ENCODE assay signal across 8 cellular contexts in the genomic region with DNA sequence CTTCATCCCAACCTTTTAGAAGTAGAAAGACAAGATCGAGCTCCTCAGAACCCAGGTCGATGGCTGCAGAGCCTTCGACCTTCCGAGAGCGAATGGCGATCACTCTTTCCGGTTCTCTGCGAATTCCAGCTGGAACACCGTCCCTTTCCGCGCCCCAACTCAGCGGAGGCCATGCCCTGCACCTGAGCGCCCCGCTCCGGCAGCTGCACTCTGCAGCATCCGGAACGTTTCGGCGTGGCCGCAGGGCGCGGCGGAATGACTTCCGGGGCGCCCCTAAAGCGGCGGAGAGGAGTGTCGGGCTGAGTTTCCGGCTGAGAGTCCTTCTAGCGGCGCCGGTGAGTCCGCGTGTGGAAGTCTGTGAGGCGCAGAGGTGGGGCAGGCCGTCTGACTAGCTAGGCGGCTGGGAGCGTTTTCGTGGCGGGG. TPM values are rescaled to one million over a fixed set of nuclear protein-coding genes. Genes with fewer than 3 reads are reported as not detected.
DNase-seq lines count a peak whose midpoint lies in the region; ATAC-seq and TF ChIP-seq lines count a peak whose summit lies in the region.
"Not testable (repeated sequence)": the region's sequence is repeated elsewhere in the genome, so short reads cannot be mapped to it uniquely, and the experiment has no call there.

A gene (plus strand): TSS at position 284 of the 423 bp plus-strand sequence. CDS start 4,942 bp downstream, outside the sequence.

- ATAC-seq in GM23338 (peak; percentile 99), left ventricle myocardium superior (peak; percentile 99)
- ATAC-seq in activated CD4-positive, alpha-beta T cell treated with anti-CD3 and anti-CD28 coated beads for 36 hours: peak; percentile 99
- ATAC-seq in stimulated activated naive CD8-positive, alpha-beta T cell treated with anti-CD3 and anti-CD28 coated beads, Interleukin-15, Interleukin-2, amounts not matched to agents 100 U/mL and 50 U/mL, for 24 hours: peak; percentile 100

- H3K27me3 Mint-ChIP-seq in GM23338 (ENCODE audit: insufficient read depth, low read depth, poor library complexity); activated CD4-positive, alpha-beta T cell treated with anti-CD3 and anti-CD28 coated beads for 36 hours: not testable (repeated sequence)

- H4K20me1 ChIP-seq in GM23338 (replicated peaks; ENCODE audit: insufficient read depth): not testable (repeated sequence)

- H3K4me1 Mint-ChIP-seq in GM23338; activated CD4-positive, alpha-beta T cell treated with anti-CD3 and anti-CD28 coated beads for 36 hours: not testable (repeated sequence)

- peak within 1 kb of the TSS; percentile 71 for H3K9ac ChIP-seq in HUES6 (ENCODE audit: low read length)
- H3K9ac ChIP-seq in parathyroid adenoma: not testable (repeated sequence)

- not testable (repeated sequence) for H3K36me3 Mint-ChIP-seq in GM23338 (ENCODE audit: low read depth); activated CD4-positive, alpha-beta T cell treated with anti-CD3 and anti-CD28 coated beads for 36 hours (ENCODE audit: low read depth)

- CTCF ChIA-PET in activated CD4-positive, alpha-beta T cell treated with anti-CD3 and anti-CD28 coated beads for 36 hours (lab: Charles Lee): not testable (repeated sequence)

- not testable (repeated sequence) for H3K9me3 ChIP-seq in HUES6 (ENCODE audit: control insufficient read depth, insufficient read depth, low read depth, low read length); parathyroid adenoma (ENCODE audit: control insufficient read depth, low read length)

- peak within 1 kb of the TSS; percentile 93 for H3K4me3 Mint-ChIP-seq in GM23338
- peak within 1 kb of the TSS; percentile 79 for H3K4me3 Mint-ChIP-seq in activated CD4-positive, alpha-beta T cell treated with anti-CD3 and anti-CD28 coated beads for 36 hours

- not testable (repeated sequence) for H3F3A ChIP-seq in GM23338 (replicated peaks; ENCODE audit: low read depth)

- not testable (repeated sequence) for H3K79me2 ChIP-seq in GM23338 (replicated peaks; ENCODE audit: insufficient read depth); parathyroid adenoma

- DNase-seq in GM23338 (ENCODE audit: low spot score): peak; percentile 71
- DNase-seq in activated CD4-positive, alpha-beta T cell treated with anti-CD3 and anti-CD28 coated beads for 36 hours: peak; percentile 82
- DNase-seq in brain pericyte (ENCODE audit: low read depth, low spot score): peak; percentile 1
- peak; percentile 76 for DNase-seq in left ventricle myocardium superior
- peak; percentile 69 for DNase-seq in stimulated activated naive CD8-positive, alpha-beta T cell treated with anti-CD3 and anti-CD28 coated beads, Interleukin-15, Interleukin-2, amounts not matched to agents 100 U/mL and 50 U/mL, for 24 hours

- H3K27ac ChIP-seq in GM23338 (ENCODE audit: low read depth): peak within 1 kb of the TSS; percentile 96
- peak within 1 kb of the TSS; percentile 74; the same call in 1 of the 2 replicates for H3K27ac ChIP-seq in HUES6 (ENCODE audit: low read depth, low read length)
- peak within 1 kb of the TSS; percentile 55 for H3K27ac ChIP-seq in parathyroid adenoma

- not testable (repeated sequence) for H3K9me2 ChIP-seq in GM23338 (ENCODE audit: insufficient read depth)

- TF ChIP-seq CTCF in GM23338 (conservative IDR thresholded peaks at IDR 0.05; ENCODE audit: low read depth in 2 of 2) (peak in 1 of 2 experiments; percentile 41; a peak in 2 of 4 replicates), parathyroid adenoma (IDR thresholded peaks at IDR 0.05) (peak; percentile 42)

- H3K4me2 ChIP-seq in GM23338 (peak within 1 kb of the TSS; percentile 76), parathyroid adenoma (ENCODE audit: low read length) (peak within 1 kb of the TSS; percentile 41)

- peak within 1 kb of the TSS; percentile 78; the same call in 1 of the 2 replicates for H2AFZ ChIP-seq in GM23338
- H2AFZ ChIP-seq in parathyroid adenoma: peak within 1 kb of the TSS; percentile 84

- H3K27me3 ChIP-seq in GM23338 (ENCODE audit: insufficient read depth); HUES6 (ENCODE audit: control insufficient read depth, insufficient read depth, low read length); parathyroid adenoma (ENCODE audit: control insufficient read depth, insufficient read depth, low read length): not testable (repeated sequence)

- H3K36me3 ChIP-seq in GM23338 (ENCODE audit: insufficient read depth); HUES6 (ENCODE audit: control insufficient read depth, insufficient read depth, low read length); parathyroid adenoma (ENCODE audit: control insufficient read depth, insufficient read depth, low read length): not testable (repeated sequence)

- not testable (repeated sequence) for H3K9me3 Mint-ChIP-seq in GM23338; activated CD4-positive, alpha-beta T cell treated with anti-CD3 and anti-CD28 coated beads for 36 hours (ENCODE audit: low read depth)

- H3K27ac Mint-ChIP-seq in GM23338: peak within 1 kb of the TSS; percentile 95
- peak within 1 kb of the TSS; percentile 82 for H3K27ac Mint-ChIP-seq in activated CD4-positive, alpha-beta T cell treated with anti-CD3 and anti-CD28 coated beads for 36 hours

- H3K4me3 ChIP-seq in GM08714 (ENCODE audit: low read length) (peak within 1 kb of the TSS; percentile 77), GM23338 (peak within 1 kb of the TSS; percentile 52), HUES6 (ENCODE audit: low read depth, low read length) (peak within 1 kb of the TSS; percentile 67), parathyroid adenoma (ENCODE audit: low read depth, low read length) (peak within 1 kb of the TSS; percentile 46)

- H3K4me1 ChIP-seq in GM23338 (ENCODE audit: insufficient read depth); HUES6 (ENCODE audit: control insufficient read depth, insufficient read depth, low read length); parathyroid adenoma: not testable (repeated sequence)

- intact Hi-C loops in activated CD4-positive, alpha-beta T cell treated with anti-CD3 and anti-CD28 coated beads for 36 hours (cut with DNase I, micrococcal nuclease); left ventricle myocardium superior (cut with micrococcal nuclease): not testable (repeated sequence)

- POLR2A ChIA-PET in activated CD4-positive, alpha-beta T cell treated with anti-CD3 and anti-CD28 coated beads for 36 hours (lab: Charles Lee): not testable (repeated sequence)

TF ChIP-seq in GM23338, 12 proteins besides CTCF, POLR2A, EP300 and RAD21:
- peak; percentile 65 for TF ChIP-seq POLR2AphosphoS5 (IDR thresholded peaks at IDR 0.05; ENCODE audit: low read depth)

RNA-seq across cellular contexts. Expression of the gene that starts here (rescaled TPM):
- total RNA-seq in GM23338 (2014; rRNA removed; shearing (Covaris generic)): 61.6 and 67.7 TPM in 2 replicates
- 50.9 and 52.2 TPM in 2 replicates for polyA plus RNA-seq in GM23338 (2016; fragmentation: Nextera tagmentation; extraction: Ambion mirVana)
- total RNA-seq in activated CD4-positive, alpha-beta T cell treated with anti-CD3 and anti-CD28 coated beads for 36 hours: 10 to 100 TPM; 42.2 to 48.5 TPM
- total RNA-seq in left ventricle myocardium superior: 18.0 TPM

Comparison
In these comparisons a context has a peak if more than half of its experiments do, and no peak if none do; other contexts are left out.
1. Peak in every context shown above with its lines: DNase-seq, ATAC-seq, H3K4me3 ChIP-seq and H3K27ac ChIP-seq.
2. DNase-seq: peak in every context shown above with its lines; median percentile 82 in activated CD4-positive, alpha-beta T cell treated with anti-CD3 and anti-CD28 coated beads for 36 hours; 76 in left ventricle myocardium superior; 71 in GM23338; 69 in stimulated activated naive CD8-positive, alpha-beta T cell treated with anti-CD3 and anti-CD28 coated beads, Interleukin-15, Interleukin-2, amounts not matched to agents 100 U/mL and 50 U/mL, for 24 hours; 1 in brain pericyte.